8 cellular contexts compared by ENCODE assay signal in the genomic region with DNA sequence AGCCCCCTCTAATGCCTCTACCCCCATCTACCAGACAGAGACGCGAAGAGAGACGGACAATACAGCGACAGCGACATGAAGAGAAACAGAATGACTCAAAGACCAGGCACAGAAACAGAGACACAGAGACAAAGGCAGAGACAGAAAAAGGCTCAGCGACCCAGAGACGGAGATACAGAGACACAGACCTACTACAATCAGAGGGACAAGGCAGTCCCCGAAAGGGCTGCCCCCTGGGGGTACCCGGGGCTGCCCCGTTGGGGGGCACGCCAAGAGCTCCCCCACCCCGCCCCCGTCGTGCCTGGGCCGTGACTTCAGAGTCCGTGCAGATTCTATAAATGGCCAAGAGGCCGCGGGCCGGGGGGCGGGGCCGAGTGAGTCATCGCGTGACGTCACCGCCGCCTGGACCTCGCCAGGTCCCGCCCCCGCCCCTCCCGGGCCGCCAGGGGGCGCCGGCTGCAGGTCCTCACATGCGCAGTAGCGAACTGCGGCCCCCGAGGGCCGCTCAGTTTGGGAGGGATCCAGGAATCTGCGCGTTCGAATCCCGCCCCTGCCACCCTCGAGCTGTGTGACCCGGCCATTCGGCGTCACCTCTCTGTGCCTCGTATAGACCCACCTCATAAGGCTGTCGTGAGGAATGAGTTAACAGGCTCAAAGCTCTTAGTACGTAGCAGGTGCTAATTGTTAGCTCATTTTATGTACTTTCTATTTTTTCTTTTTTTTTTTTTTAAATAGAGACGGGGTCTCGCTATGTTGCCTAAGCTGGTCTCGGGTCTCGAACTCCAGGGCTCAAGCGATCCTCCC. TPM values are rescaled to one million over a fixed set of nuclear protein-coding genes. Genes with fewer than 3 reads are reported as not detected.
DNase-seq lines count a peak whose midpoint lies in the region; ATAC-seq and TF ChIP-seq lines count a peak whose summit lies in the region.

No MANE protein-coding gene starts in this region.

- peaks cover 23 to 38% (median 29%) of the 10 kb centered on the region in 3 donors for H3K4me1 Mint-ChIP-seq in naive B cell

- peak overlapping the region; percentile 76 for H3K9ac ChIP-seq in HUES6 (ENCODE audit: low read length)

- H3K36me3 Mint-ChIP-seq in naive B cell, result no peaks in the 10 kb centered on the region

- DNase-seq in A172 (ENCODE audit: low spot score), result peak; percentile 78
- DNase-seq in Peyer's patch, result peak; percentile 89 to 96 (median 95)
- peak; percentile 73 for DNase-seq in activated T-helper 1 cell treated with Interleukin-2 at 50 U/mL for 16 hours (ENCODE audit: low read depth)
- peak; percentile 77 for DNase-seq in fibroblast of gingiva (ENCODE audit: low read depth)
- DNase-seq in naive B cell, result peak; percentile 79
- DNase-seq in stimulated activated CD8-positive, alpha-beta memory T cell treated with anti-CD3 and anti-CD28 coated beads, Interleukin-7, amount 100 ng/mL, for 4 hours (ENCODE audit: low read depth in 2 of 2), result peak; percentile 56 to 76

- H3K36me3 ChIP-seq in HUES6 (ENCODE audit: control insufficient read depth, insufficient read depth, low read length), result no peaks in the 10 kb centered on the region
- no peaks in the 10 kb centered on the region for H3K36me3 ChIP-seq in Peyer's patch

- H3K9me3 ChIP-seq in HUES6 (ENCODE audit: control insufficient read depth, insufficient read depth, low read depth, low read length) (no peaks in the 10 kb centered on the region), Peyer's patch (no peaks in the 10 kb centered on the region)

- peak overlapping the region; percentile 63; the same call in 1 of the 2 replicates for H3K27ac ChIP-seq in HUES6 (ENCODE audit: low read depth, low read length)
- peak overlapping the region; percentile 63 to 81 (median 70) for H3K27ac ChIP-seq in Peyer's patch

- H3K27me3 ChIP-seq in HUES6 (ENCODE audit: control insufficient read depth, insufficient read depth, low read length) (no peaks in the 10 kb centered on the region), Peyer's patch (no peaks in the 10 kb centered on the region)

- peak; percentile 84 to 98 (median 93) for TF ChIP-seq CTCF in Peyer's patch (IDR thresholded peaks at IDR 0.05)

- H3K4me1 ChIP-seq in HUES6 (ENCODE audit: control insufficient read depth, insufficient read depth, low read length) (peaks cover 24% of the 10 kb centered on the region), Peyer's patch (peaks cover 0 to 12% (median 0%) of the 10 kb centered on the region in 4 donors)

- TF ChIP-seq POLR2A in GM18505 (IDR thresholded peaks at IDR 0.05; ENCODE audit: borderline replicate concordance, extremely low read depth, insufficient read depth, insufficient read length), result peak; percentile 32
- TF ChIP-seq POLR2A in Peyer's patch (IDR thresholded peaks at IDR 0.05), result no peak

- H3K9me3 Mint-ChIP-seq in naive B cell, result no peaks in the 10 kb centered on the region

- peak overlapping the region; percentile 47 to 95 (median 82) for H3K27ac Mint-ChIP-seq in naive B cell

- peak overlapping the region; percentile 14 to 84 (median 72) for H3K4me3 Mint-ChIP-seq in naive B cell

- ATAC-seq in GM18505 (IDR thresholded peaks at IDR 0.05; ENCODE audit: unreplicated experiment) (peak; percentile 71), naive B cell (ENCODE audit: low read depth in 2 of 2) (peak; percentile 91 to 92)

- H3K4me3 ChIP-seq in HUES6 (ENCODE audit: low read depth, low read length) (peak overlapping the region; percentile 56), Peyer's patch (peak overlapping the region; percentile 16 to 49 (median 32))

- H3K27me3 Mint-ChIP-seq in naive B cell, result peaks cover 9 to 26% (median 23%) of the 10 kb centered on the region in 3 donors

RNA-seq across cellular contexts. Expression of gene CNN1, which starts 2.7 kb away (rescaled TPM):
- total RNA-seq in A172 (2014; rRNA removed; shearing (Covaris generic)), result 0.78 and 1.9 TPM in 2 replicates
- total RNA-seq in Peyer's patch, result 10 to 100 TPM; 21.2 to 88.2 (median 25.7) TPM
- under 1 TPM in 2 of 6 donors, not detected in 4; 0.65 TPM for polyA plus RNA-seq in naive B cell (ENCODE audit: low read depth in 6 of 6)

RNA-seq across cellular contexts. Expression of gene ECSIT, which starts 7.1 kb away (rescaled TPM):
- total RNA-seq in A172 (2014; rRNA removed; shearing (Covaris generic)), result 44.0 and 54.0 TPM in 2 replicates
- 10 to 100 TPM; 50.1 to 94.0 (median 70.4) TPM for total RNA-seq in Peyer's patch
- polyA plus RNA-seq in naive B cell (ENCODE audit: low read depth in 6 of 6), result 10 to 100 TPM; 29.7 to 51.2 (median 34.5) TPM

RNA-seq across cellular contexts. Expression of gene ELOF1, which starts 23.0 kb away (rescaled TPM):
- 66.7 and 69.2 TPM in 2 replicates for total RNA-seq in A172 (2014; rRNA removed; shearing (Covaris generic))
- total RNA-seq in Peyer's patch, result 10 to 100 TPM; 30.5 to 39.2 (median 32.2) TPM
- 100 to 1,000 TPM in 3 of 6 donors, 10 to 100 TPM in 3; 85.9 to 118 (median 99.2) TPM for polyA plus RNA-seq in naive B cell (ENCODE audit: low read depth in 6 of 6)

RNA-seq across cellular contexts. Expression of gene ZNF653, which starts 30.4 kb away (rescaled TPM):
- 5.2 and 21.2 TPM in 2 replicates for total RNA-seq in A172 (2014; rRNA removed; shearing (Covaris generic))
- 10 to 100 TPM in 3 of 4 donors, 1 to 10 TPM in 1; 8.6 to 33.7 (median 23.3) TPM for total RNA-seq in Peyer's patch
- polyA plus RNA-seq in naive B cell (ENCODE audit: low read depth in 6 of 6), result 1 to 10 TPM in 5 of 6 donors, not detected in 1; 1.0 to 3.6 (median 1.4) TPM

RNA-seq across cellular contexts. Expression of gene ACP5, which starts 41.5 kb away (rescaled TPM):
- 15.5 and 24.8 TPM in 2 replicates for total RNA-seq in A172 (2014; rRNA removed; shearing (Covaris generic))
- 10 to 100 TPM; 16.5 to 36.3 (median 23.4) TPM for total RNA-seq in Peyer's patch
- 10 to 100 TPM; 17.4 to 44.2 (median 24.6) TPM for polyA plus RNA-seq in naive B cell (ENCODE audit: low read depth in 6 of 6)

Comparison
In these comparisons a context has a peak if more than half of its experiments do, and no peak if none do; other contexts are left out.
1. Peak in every context shown above with its lines: DNase-seq, ATAC-seq, H3K4me3 ChIP-seq and H3K27ac ChIP-seq.